8 cellular contexts compared by ENCODE assay signal in the genomic region with DNA sequence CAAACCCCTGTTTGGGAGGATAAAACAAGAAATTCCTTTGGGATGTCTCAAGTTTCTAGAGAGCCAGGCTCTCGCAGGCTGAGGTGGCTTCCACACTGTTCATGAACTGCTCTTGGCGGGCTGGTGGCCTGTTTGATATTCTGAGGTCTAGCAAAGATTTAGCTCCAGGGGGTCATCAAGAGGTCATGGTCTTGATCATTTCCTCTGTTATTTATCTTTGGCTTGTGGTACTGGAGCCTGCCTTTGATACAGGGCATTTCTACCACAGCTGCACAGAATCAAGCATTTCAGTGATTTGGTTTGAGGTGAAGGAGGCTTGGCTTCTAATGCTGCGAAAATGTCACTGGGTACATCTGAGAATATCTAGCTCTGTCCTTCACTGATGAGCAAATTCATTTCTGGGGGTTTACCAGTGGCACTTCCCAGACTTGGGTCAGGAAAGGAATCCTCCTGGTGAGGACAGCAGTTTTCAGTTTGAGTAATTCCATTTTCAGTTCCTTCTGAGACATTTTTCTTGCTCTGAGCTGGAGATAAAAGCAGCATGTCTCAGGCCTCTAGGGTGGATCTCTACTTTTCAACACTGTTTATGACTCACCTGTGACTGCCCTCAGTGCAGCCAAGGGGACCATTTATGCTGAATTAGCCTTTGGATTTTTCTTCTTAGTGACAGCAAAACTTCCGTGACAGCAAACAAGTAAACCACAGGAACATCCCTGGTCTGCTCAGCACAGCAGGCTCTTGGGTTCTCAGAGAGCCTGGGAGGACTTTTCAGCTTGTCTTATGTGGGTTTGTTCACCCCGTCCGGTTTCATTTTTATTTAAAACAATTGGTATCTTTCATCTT.
DNase-seq lines count a peak whose midpoint lies in the region; ATAC-seq and TF ChIP-seq lines count a peak whose summit lies in the region.

No MANE protein-coding gene starts in this region.

- H3K27ac ChIP-seq in CD4-positive, CD25-positive, alpha-beta regulatory T cell (ENCODE audit: insufficient read depth, low read length, poor library complexity, severe bottlenecking), result peak overlapping the region; percentile 31

- no peaks in the 10 kb centered on the region for H3K9me3 Mint-ChIP-seq in CD4-positive, CD25-positive, alpha-beta regulatory T cell
- peaks cover 7% of the 10 kb centered on the region for H3K9me3 Mint-ChIP-seq in activated CD4-positive, alpha-beta T cell treated with anti-CD3 and anti-CD28 coated beads, Interleukin-2, amount 10 ng/mL, durations not matched to agents 24 days and 14 days

- H3K36me3 Mint-ChIP-seq in CD4-positive, CD25-positive, alpha-beta regulatory T cell, result peaks cover 7% of the 10 kb centered on the region
- peaks cover 2% of the 10 kb centered on the region for H3K36me3 Mint-ChIP-seq in activated CD4-positive, alpha-beta T cell treated with anti-CD3 and anti-CD28 coated beads, Interleukin-2, amount 10 ng/mL, durations not matched to agents 24 days and 14 days (ENCODE audit: low read depth)

- no peak for TF ChIP-seq CTCF in foreskin fibroblast (IDR thresholded peaks at IDR 0.05; ENCODE audit: low read depth, low read length)

- peaks cover 27% of the 10 kb centered on the region for H3K4me1 ChIP-seq in CD4-positive, CD25-positive, alpha-beta regulatory T cell (ENCODE audit: control insufficient read depth, insufficient read depth, low read length, poor library complexity, severe bottlenecking)

- intact Hi-C loops in activated CD4-positive, alpha-beta T cell treated with anti-CD3 and anti-CD28 coated beads, Interleukin-2, amount 10 ng/mL, durations not matched to agents 24 days and 14 days (cut with micrococcal nuclease), result loop anchor here (1.0 to 5.0 kb wide), 11 partner anchors 11 to 891 kb away; no protein-coding TSS in a partner anchor

- peaks cover 5% of the 10 kb centered on the region for H3K27me3 Mint-ChIP-seq in CD4-positive, CD25-positive, alpha-beta regulatory T cell
- peaks cover 12% of the 10 kb centered on the region for H3K27me3 Mint-ChIP-seq in activated CD4-positive, alpha-beta T cell treated with anti-CD3 and anti-CD28 coated beads, Interleukin-2, amount 10 ng/mL, durations not matched to agents 24 days and 14 days

- no peaks in the 10 kb centered on the region for H3K36me3 ChIP-seq in CD4-positive, CD25-positive, alpha-beta regulatory T cell (ENCODE audit: control insufficient read depth, insufficient read depth, low read length)

- H3K4me3 ChIP-seq in CD4-positive, CD25-positive, alpha-beta regulatory T cell (ENCODE audit: low read depth, low read length), result peak overlapping the region; percentile 72
- no peak overlapping the region for H3K4me3 ChIP-seq in foreskin fibroblast (ENCODE audit: low read depth in 1 of 2, low read length in 2 of 2)

- peak in 2 of 3 donors; percentile 42 to 81 for DNase-seq in CD4-positive, CD25-positive, alpha-beta regulatory T cell
- peak; percentile 89 for DNase-seq in activated CD4-positive, alpha-beta T cell treated with anti-CD3 and anti-CD28 coated beads, Interleukin-2, amount 10 ng/mL, durations not matched to agents 24 days and 14 days
- DNase-seq in foreskin fibroblast (peak; percentile 64 to 79), NCI-H146 (lab: John Stamatoyannopoulos, UW) (no peak), NCI-H1436 treated with DMSO at 0.1 percent for 48 hours (lab: John Stamatoyannopoulos, UW) (no peak)
- DNase-seq in stimulated activated CD8-positive, alpha-beta memory T cell treated with anti-CD3 and anti-CD28 coated beads, Interleukin-7, amount 100 ng/mL, for 24 hours (ENCODE audit: low read depth), result peak; percentile 12

- H3K27ac Mint-ChIP-seq in CD4-positive, CD25-positive, alpha-beta regulatory T cell, result peak overlapping the region; percentile 69 to 85 (median 79)
- H3K27ac Mint-ChIP-seq in activated CD4-positive, alpha-beta T cell treated with anti-CD3 and anti-CD28 coated beads, Interleukin-2, amount 10 ng/mL, durations not matched to agents 24 days and 14 days, result peak overlapping the region; percentile 84

- no peaks in the 10 kb centered on the region for H3K9me3 ChIP-seq in CD4-positive, CD25-positive, alpha-beta regulatory T cell (ENCODE audit: control insufficient read depth in 2 of 2, low read length in 2 of 2)

- peaks cover 27 to 64% (median 32%) of the 10 kb centered on the region in 4 donors for H3K4me1 Mint-ChIP-seq in CD4-positive, CD25-positive, alpha-beta regulatory T cell
- peaks cover 46% of the 10 kb centered on the region for H3K4me1 Mint-ChIP-seq in activated CD4-positive, alpha-beta T cell treated with anti-CD3 and anti-CD28 coated beads, Interleukin-2, amount 10 ng/mL, durations not matched to agents 24 days and 14 days

- peak overlapping the region; percentile 42 to 70 (median 54) for H3K4me3 Mint-ChIP-seq in CD4-positive, CD25-positive, alpha-beta regulatory T cell
- peak overlapping the region; percentile 37 for H3K4me3 Mint-ChIP-seq in activated CD4-positive, alpha-beta T cell treated with anti-CD3 and anti-CD28 coated beads, Interleukin-2, amount 10 ng/mL, durations not matched to agents 24 days and 14 days

- H3K27me3 ChIP-seq in CD4-positive, CD25-positive, alpha-beta regulatory T cell (ENCODE audit: control insufficient read depth, insufficient read depth, low read length), result no peaks in the 10 kb centered on the region

- peak; percentile 59 to 66 for ATAC-seq in CD4-positive, CD25-positive, alpha-beta regulatory T cell (ENCODE audit: low read depth in 2 of 2)
- ATAC-seq in GM19351 (IDR thresholded peaks at IDR 0.05; ENCODE audit: unreplicated experiment) (peak; percentile 88), HG03378 (IDR thresholded peaks at IDR 0.05; ENCODE audit: unreplicated experiment) (peak; percentile 90)

Comparison
In these comparisons a context has a peak if more than half of its experiments do, and no peak if none do; other contexts are left out.
1. DNase-seq: peak in CD4-positive, CD25-positive, alpha-beta regulatory T cell (2 of 3), activated CD4-positive, alpha-beta T cell treated with anti-CD3 and anti-CD28 coated beads, Interleukin-2, amount 10 ng/mL, durations not matched to agents 24 days and 14 days (single experiment), foreskin fibroblast (2 of 2) and stimulated activated CD8-positive, alpha-beta memory T cell treated with anti-CD3 and anti-CD28 coated beads, Interleukin-7, amount 100 ng/mL, for 24 hours (single experiment); none in NCI-H146 (single experiment) and NCI-H1436 treated with DMSO at 0.1 percent for 48 hours (single experiment).
2. Peak in every context shown above with its lines, with median percentiles within 50 percentile points of each other: ATAC-seq.